In the genomic region with DNA sequence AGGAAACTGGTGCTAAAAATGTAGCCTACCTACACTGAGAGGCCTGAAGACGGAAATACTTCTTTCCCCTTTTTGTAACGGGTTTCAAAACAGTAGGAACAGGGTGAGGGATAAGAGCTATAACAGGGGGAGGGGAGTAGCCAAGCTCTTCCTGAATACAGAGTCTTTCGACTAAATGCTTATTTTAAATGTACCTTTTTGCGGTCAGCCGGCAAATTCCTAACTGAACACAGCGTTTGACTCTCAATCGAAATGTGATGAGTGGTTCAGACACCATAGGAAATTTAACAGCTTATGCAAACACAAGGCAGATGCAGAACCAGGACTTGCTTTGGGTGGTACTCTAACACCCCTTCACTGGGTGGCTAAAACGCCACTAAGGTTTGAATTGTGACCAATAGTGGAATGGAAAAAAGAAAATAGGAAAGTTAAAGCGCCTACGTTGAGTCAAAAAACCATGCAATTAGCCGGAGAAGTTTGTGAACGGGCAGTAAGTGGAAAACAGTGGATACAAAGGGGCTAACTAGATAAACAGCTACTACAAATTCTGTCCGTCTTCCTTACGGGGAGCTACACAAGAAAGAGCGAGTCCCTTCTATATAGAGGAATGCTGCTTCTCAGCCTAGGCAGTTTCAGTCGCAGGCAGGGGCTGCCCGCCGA, we compare ENCODE assay signal across 9 cellular contexts. TPM values are rescaled to one million over a fixed set of nuclear protein-coding genes. Genes with fewer than 3 reads are reported as not detected.
DNase-seq lines count a peak whose midpoint lies in the region; ATAC-seq, FAIRE-seq and TF ChIP-seq lines count a peak whose summit lies in the region.
"Had no signal": no experiment of that assay in that cellular context is flagged by ENCODE, and none has a peak within 500 bp of the region (broad histone marks: within the 10 kb centered on the region; RNA-seq: fewer than 3 reads in every experiment).

No MANE protein-coding gene starts in this region.

- H3K18ac ChIP-seq in mesenchymal stem cell (ENCODE audit: low read depth in 1 of 2, low read length in 2 of 2), result peak overlapping the region; percentile 96 to 98

- H3K4me1 ChIP-seq in NT2/D1 (ENCODE audit: insufficient read depth, insufficient read length), result no peaks in the 10 kb centered on the region
- H3K4me1 ChIP-seq in mesenchymal stem cell (ENCODE audit: control insufficient read depth, insufficient read depth, low read depth, low read length), result peaks cover 3% of the 10 kb centered on the region

- TF ChIP-seq CTCF in bronchial epithelial cell (IDR thresholded peaks at IDR 0.05; ENCODE audit: insufficient read depth, low read length, severe bottlenecking), result no peak

- DNase-seq in SHP77 treated with DMSO at 0.1 percent for 48 hours (lab: John Stamatoyannopoulos, UW), result peak; percentile 27
- DNase-seq in SHP77 (lab: John Stamatoyannopoulos, UW), result no peak
- DNase-seq in NT2/D1 (ENCODE audit: low read depth, low spot score), result peak; percentile 28
- no peak for DNase-seq in bronchial epithelial cell (ENCODE audit: low read depth)
- peak; percentile 50 for DNase-seq in mesenchymal stem cell
- DNase-seq in amygdala (lab: John Stamatoyannopoulos, UW), result no peak
- no peak for DNase-seq in central memory CD4-positive, alpha-beta T cell

- H3K27me3 ChIP-seq in NT2/D1 (ENCODE audit: insufficient read depth, insufficient read length) (peaks cover 50% of the 10 kb centered on the region), bronchial epithelial cell (ENCODE audit: control insufficient read depth, insufficient read depth, low read length) (no peaks in the 10 kb centered on the region), mesenchymal stem cell (ENCODE audit: control insufficient read depth in 1 of 2, insufficient read depth in 1 of 2, low read length in 2 of 2) (no peaks in the 10 kb centered on the region)

- FAIRE-seq in bronchial epithelial cell (lab: Jason Lieb, UNC), result no peak
- FAIRE-seq: endometrium had no signal

- peak overlapping the region; percentile 73 for H3K4me3 ChIP-seq in NT2/D1 (ENCODE audit: insufficient read length, low read depth)
- peak overlapping the region; percentile 71 for H3K4me3 ChIP-seq in bronchial epithelial cell (ENCODE audit: low read depth, low read length)
- H3K4me3 ChIP-seq in mesenchymal stem cell (ENCODE audit: insufficient read depth in 1 of 2, low read depth in 1 of 2, low read length in 2 of 2), result peak overlapping the region; percentile 92 to 96

- peak overlapping the region; percentile 52 for H3K4me2 ChIP-seq in mesenchymal stem cell (ENCODE audit: low read length, poor library complexity, severe bottlenecking)

- no peak overlapping the region for H4K8ac ChIP-seq in mesenchymal stem cell (ENCODE audit: low read length)

- peak overlapping the region; percentile 66 for H2BK5ac ChIP-seq in mesenchymal stem cell (ENCODE audit: low read depth, low read length, poor library complexity, severe bottlenecking)

- no peak overlapping the region for H2AFZ ChIP-seq in mesenchymal stem cell (ENCODE audit: low read depth, low read length)

- WGBS in mesenchymal stem cell, result 0% methylated on average over 17 of the region's 18 CpGs

- H3K36me3 ChIP-seq in NT2/D1 (ENCODE audit: insufficient read depth, insufficient read length, low read length) (peaks cover 7% of the 10 kb centered on the region), bronchial epithelial cell (ENCODE audit: control insufficient read depth, insufficient read depth, low read length) (no peaks in the 10 kb centered on the region), mesenchymal stem cell (ENCODE audit: control insufficient read depth in 1 of 2, insufficient read depth in 2 of 2, low read depth in 1 of 2, low read length in 2 of 2) (no peaks in the 10 kb centered on the region)

- H3K4ac ChIP-seq in mesenchymal stem cell (ENCODE audit: low read depth in 1 of 2, low read length in 2 of 2), result peak overlapping the region in 1 of 2 experiments; percentile 42

- no peak for ATAC-seq in HG03159 (IDR thresholded peaks at IDR 0.05; ENCODE audit: unreplicated experiment)

- no peak overlapping the region for H4K91ac ChIP-seq in mesenchymal stem cell (ENCODE audit: low read length)

- H2BK15ac ChIP-seq in mesenchymal stem cell (ENCODE audit: low read depth, poor library complexity, severe bottlenecking), result no peak overlapping the region

- peak overlapping the region in 1 of 2 experiments; percentile 98 for H3K14ac ChIP-seq in mesenchymal stem cell (ENCODE audit: low read length in 2 of 2)

- no peak overlapping the region for H2BK120ac ChIP-seq in mesenchymal stem cell (ENCODE audit: low read depth, low read length)

- no peaks in the 10 kb centered on the region for H3K9me3 ChIP-seq in NT2/D1 (ENCODE audit: insufficient read depth, low read length)
- H3K9me3 ChIP-seq in mesenchymal stem cell (ENCODE audit: control insufficient read depth, low read length), result no peaks in the 10 kb centered on the region

- no peak overlapping the region for H3K23ac ChIP-seq in mesenchymal stem cell (ENCODE audit: low read length in 2 of 2)

- no peak overlapping the region for H2BK12ac ChIP-seq in mesenchymal stem cell (ENCODE audit: low read length in 2 of 2)

- H3K79me1 ChIP-seq in mesenchymal stem cell (replicated peaks; ENCODE audit: low read length, poor library complexity, severe bottlenecking), result peaks cover 1% of the 10 kb centered on the region

- H2AK5ac ChIP-seq in mesenchymal stem cell (ENCODE audit: low read length, severe bottlenecking), result no peak overlapping the region

- H3K9ac ChIP-seq in NT2/D1 (ENCODE audit: insufficient read length, low read depth), result peak overlapping the region; percentile 90
- H3K9ac ChIP-seq in mesenchymal stem cell (ENCODE audit: low read length), result peak overlapping the region; percentile 96

- H3K27ac ChIP-seq in mesenchymal stem cell (ENCODE audit: low read length, poor library complexity, severe bottlenecking), result peak overlapping the region; percentile 11

RNA-seq across cellular contexts. Expression of gene EGLN1, which starts 1.7 kb away (rescaled TPM):
- total RNA-seq in bronchial epithelial cell, result 31.9 and 44.0 TPM in 2 replicates
- polyA plus RNA-seq in mesenchymal stem cell (2013, experiment 1 of 2), result 15.8 TPM
- polyA plus RNA-seq in mesenchymal stem cell (2013, experiment 2 of 2), result 16.5 TPM

Comparison
In these comparisons a context has a peak if more than half of its experiments do, and no peak if none do; other contexts are left out.
1. DNase-seq: peak in SHP77 treated with DMSO at 0.1 percent for 48 hours (single experiment), NT2/D1 (single experiment) and mesenchymal stem cell (single experiment); none in SHP77 (0 of 2), bronchial epithelial cell (single experiment), amygdala (0 of 56) and central memory CD4-positive, alpha-beta T cell (single experiment).
2. Peak in every context shown above with its lines, with median percentiles within 50 percentile points of each other: H3K4me3 ChIP-seq.